In the genomic region with DNA sequence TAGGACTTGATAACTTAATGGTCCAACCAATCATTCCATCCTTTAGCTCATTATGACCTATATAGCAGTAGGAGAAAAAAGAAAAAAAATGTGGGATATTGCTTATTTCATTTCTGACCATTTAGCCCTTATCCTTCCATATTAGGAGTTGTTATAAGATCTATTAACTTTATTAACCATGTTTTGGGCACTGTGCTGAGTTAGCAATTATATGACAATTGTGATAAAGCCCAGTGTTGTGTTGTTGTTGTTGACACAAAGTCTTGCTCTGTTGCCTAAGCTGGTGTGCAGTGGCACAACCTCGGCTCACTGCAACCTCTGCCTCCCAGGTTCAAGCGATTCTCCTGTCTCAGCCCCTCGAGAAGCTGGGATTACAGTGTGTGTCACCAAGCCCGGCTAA, we compare ENCODE assay signal across 3 cellular contexts.
A peak's percentile ranks its signal among the peaks of the same experiment; 100 is the strongest.
TF ChIP-seq lines count a peak whose summit lies in the region.

No MANE protein-coding gene starts in this region.

TF ChIP-seq in HepG2, 621 proteins besides CTCF, POLR2A, EP300 and RAD21:
- TF ChIP-seq MAFF (IDR thresholded peaks at IDR 0.05; ENCODE audit: low read depth, low read length) (peak; percentile 74), ZKSCAN8 (CRISPR knock-in tag; IDR thresholded peaks at IDR 0.05; ENCODE audit: borderline replicate concordance) (no peak), MAFK (conservative IDR thresholded peaks at IDR 0.05 in 1 of 2, IDR thresholded peaks at IDR 0.05 in 1 of 2; ENCODE audit: low read length in 2 of 2) (peak; percentile 84 to 88)
TF ChIP-seq in HepG2: peak in this region for 2.

TF ChIP-seq in A549, 52 proteins besides CTCF, POLR2A, EP300 and RAD21:
- TF ChIP-seq MAFK (IDR thresholded peaks at IDR 0.05; ENCODE audit: partially characterized antibody) (peak; percentile 67), ZSCAN20 (CRISPR knock-in tag; IDR thresholded peaks at IDR 0.05) (no peak)

TF ChIP-seq in IMR-90, 13 proteins besides CTCF, POLR2A, EP300 and RAD21:
- no peak for TF ChIP-seq RFX5 (IDR thresholded peaks at IDR 0.05; ENCODE audit: low read depth, low read length)
- peak; percentile 16; the same call in 1 of the 2 replicates for TF ChIP-seq MAFK (IDR thresholded peaks at IDR 0.05; ENCODE audit: low read depth, low read length)
- TF ChIP-seq FOS (IDR thresholded peaks at IDR 0.05; ENCODE audit: low read depth, low read length): no peak
- no peak for TF ChIP-seq RCOR1 (IDR thresholded peaks at IDR 0.05; ENCODE audit: insufficient replicate concordance, low read length)
- no peak for TF ChIP-seq SMC3 (IDR thresholded peaks at IDR 0.05; ENCODE audit: low read depth, low read length)
TF ChIP-seq in IMR-90: peak in this region for 1.
